In the genomic region with DNA sequence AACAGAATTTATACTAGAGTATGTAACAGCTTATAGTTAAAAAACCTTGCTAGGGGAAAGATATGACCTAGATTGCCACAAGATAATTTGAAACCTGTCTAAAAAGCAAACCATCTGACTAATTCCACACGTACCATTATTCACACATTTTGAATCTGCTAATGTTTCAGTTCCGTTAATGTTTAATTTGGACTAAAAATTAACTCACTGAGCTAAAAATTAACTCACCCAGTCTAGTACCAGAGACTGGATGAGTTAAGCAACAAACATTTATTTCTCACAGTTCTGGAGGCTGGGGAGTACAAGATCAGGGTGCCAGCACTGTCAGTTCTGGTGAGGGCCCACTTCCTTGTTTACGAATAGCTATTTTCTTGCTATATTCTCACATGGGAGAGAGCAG, we compare ENCODE assay signal across 12 cellular contexts.
A peak's percentile ranks its signal among the peaks of the same experiment; 100 is the strongest.
DNase-seq lines count a peak whose midpoint lies in the region; ATAC-seq and TF ChIP-seq lines count a peak whose summit lies in the region.
"Had no signal": no experiment of that assay in that cellular context is flagged by ENCODE, and none has a peak within 500 bp of the region (broad histone marks: within the 10 kb centered on the region; RNA-seq: fewer than 3 reads in every experiment).

No MANE protein-coding gene starts in this region.

- H3K4me1 Mint-ChIP-seq in nephron, result peaks cover 29% of the 10 kb centered on the region
- H3K4me1 Mint-ChIP-seq: activated naive CD4-positive, alpha-beta T cell treated with anti-CD3 and anti-CD28 coated beads, Interleukin-2, amount 10 ng/mL, durations not matched to agents 7 days and 5 days; natural killer cell had no signal

- no peak overlapping the region for H3K4me3 Mint-ChIP-seq in nephron
- H3K4me3 Mint-ChIP-seq: activated naive CD4-positive, alpha-beta T cell treated with anti-CD3 and anti-CD28 coated beads, Interleukin-2, amount 10 ng/mL, durations not matched to agents 7 days and 5 days; natural killer cell had no signal

- no peak for DNase-seq in Right ventricle myocardium superior
- no peak for DNase-seq in LoVo (ENCODE audit: low spot score)
- DNase-seq in NCI-H1930 (lab: John Stamatoyannopoulos, UW), result no peak
- DNase-seq: activated naive CD4-positive, alpha-beta T cell treated with anti-CD3 and anti-CD28 coated beads, Interleukin-2, amount 10 ng/mL, durations not matched to agents 7 days and 5 days; dorsolateral prefrontal cortex; natural killer cell; PC-9 had no signal

- no peaks in the 10 kb centered on the region for H3K36me3 Mint-ChIP-seq in nephron (ENCODE audit: low read depth)
- H3K36me3 Mint-ChIP-seq: activated naive CD4-positive, alpha-beta T cell treated with anti-CD3 and anti-CD28 coated beads, Interleukin-2, amount 10 ng/mL, durations not matched to agents 7 days and 5 days; natural killer cell had no signal

- H3K27me3 Mint-ChIP-seq in nephron (ENCODE audit: low read depth), result peaks cover 3% of the 10 kb centered on the region
- H3K27me3 Mint-ChIP-seq: activated naive CD4-positive, alpha-beta T cell treated with anti-CD3 and anti-CD28 coated beads, Interleukin-2, amount 10 ng/mL, durations not matched to agents 7 days and 5 days had no signal

- H3K27ac Mint-ChIP-seq in nephron, result peak overlapping the region; percentile 16 to 54 (median 42)
- H3K27ac Mint-ChIP-seq: activated naive CD4-positive, alpha-beta T cell treated with anti-CD3 and anti-CD28 coated beads, Interleukin-2, amount 10 ng/mL, durations not matched to agents 7 days and 5 days; natural killer cell had no signal

- ATAC-seq in GM18868 (IDR thresholded peaks at IDR 0.05; ENCODE audit: unreplicated experiment), result peak; percentile 91
- peak; percentile 80 for ATAC-seq in GM21737 (IDR thresholded peaks at IDR 0.05; ENCODE audit: unreplicated experiment)
- ATAC-seq in HG03342 (IDR thresholded peaks at IDR 0.05; ENCODE audit: unreplicated experiment), result peak; percentile 84
- ATAC-seq in Right ventricle myocardium superior (ENCODE audit: poor library complexity), result no peak
- no peak for ATAC-seq in activated CD4-positive, CD25-positive, alpha-beta regulatory T cell treated with anti-CD3 and anti-CD28 coated beads, Interleukin-2, amount 50 U/mL, for 24 hours
- ATAC-seq: natural killer cell had no signal

- H3K9me3 Mint-ChIP-seq in nephron, result peaks cover 2% of the 10 kb centered on the region
- H3K9me3 Mint-ChIP-seq: activated naive CD4-positive, alpha-beta T cell treated with anti-CD3 and anti-CD28 coated beads, Interleukin-2, amount 10 ng/mL, durations not matched to agents 7 days and 5 days; natural killer cell had no signal

- intact Hi-C loops in Right ventricle myocardium superior (cut with DNase I), result no loop called here

- TF ChIP-seq CTCF in nephron (IDR thresholded peaks at IDR 0.05; ENCODE audit: unreplicated experiment in 3 of 3), result no peak

Comparison
In these comparisons a context has a peak if more than half of its experiments do, and no peak if none do; other contexts are left out.
1. ATAC-seq: peak in GM18868 (single experiment), GM21737 (single experiment) and HG03342 (single experiment); none in Right ventricle myocardium superior (single experiment) and activated CD4-positive, CD25-positive, alpha-beta regulatory T cell treated with anti-CD3 and anti-CD28 coated beads, Interleukin-2, amount 50 U/mL, for 24 hours (0 of 2).